Comparison of ENCODE assay signal across 9 cellular contexts in genomic region chr2:98455494-98455976, GRCh38. TPM values are rescaled to one million over a fixed set of nuclear protein-coding genes. Genes with fewer than 3 reads are reported as not detected.
DNase-seq lines count a peak whose midpoint lies in the region; ATAC-seq and FAIRE-seq lines count a peak whose summit lies in the region.
"Had no signal": no experiment of that assay in that cellular context is flagged by ENCODE, and none has a peak within 500 bp of the region (broad histone marks: within the 10 kb centered on the region; RNA-seq: fewer than 3 reads in every experiment).

No MANE protein-coding gene starts in this region.

- ATAC-seq in HG03354 (IDR thresholded peaks at IDR 0.05; ENCODE audit: poor library complexity, severe bottlenecking, unreplicated experiment) (peak; percentile 73), HG02571 (IDR thresholded peaks at IDR 0.05; ENCODE audit: unreplicated experiment) (no peak)
- ATAC-seq in activated T-helper 17 cell treated with anti-CD3 and anti-CD28 coated beads, Interleukin-2, amount 50 U/mL, for 72 hours (replicated peaks) = peak; percentile 63

- H3K27me3 Mint-ChIP-seq in activated T-helper 17 cell treated with anti-CD3 and anti-CD28 coated beads, Interleukin-2, amount 50 U/mL, for 72 hours = no peaks in the 10 kb centered on the region

- DNase-seq in activated CD8-positive, alpha-beta memory T cell treated with anti-CD3 and anti-CD28 coated beads for 24 hours = peak; percentile 70
- no peak for DNase-seq in activated CD8-positive, alpha-beta memory T cell treated with anti-CD3 and anti-CD28 coated beads, Interleukin-2, amount 50 U/mL, for 48 hours
- peak; percentile 65 for DNase-seq in medulla oblongata (ENCODE audit: extremely low spot score)
- no peak for DNase-seq in HTR-8/SVneo (ENCODE audit: insufficient read length, low spot score)
- no peak for DNase-seq in SW480 (ENCODE audit: low spot score)

- no peaks in the 10 kb centered on the region for H3K9me3 Mint-ChIP-seq in activated T-helper 17 cell treated with anti-CD3 and anti-CD28 coated beads, Interleukin-2, amount 50 U/mL, for 72 hours

- peaks cover 89% of the 10 kb centered on the region for H3K4me1 Mint-ChIP-seq in activated T-helper 17 cell treated with anti-CD3 and anti-CD28 coated beads, Interleukin-2, amount 50 U/mL, for 72 hours

- no peak for FAIRE-seq in HTR-8/SVneo (lab: Jason Lieb, UNC)
- FAIRE-seq: TTC549 had no signal

- peaks cover 28% of the 10 kb centered on the region for H3K36me3 Mint-ChIP-seq in activated T-helper 17 cell treated with anti-CD3 and anti-CD28 coated beads, Interleukin-2, amount 50 U/mL, for 72 hours (ENCODE audit: low read depth)

- H3K4me3 Mint-ChIP-seq in activated T-helper 17 cell treated with anti-CD3 and anti-CD28 coated beads, Interleukin-2, amount 50 U/mL, for 72 hours = peak overlapping the region; percentile 73

- peak overlapping the region; percentile 79 for H3K27ac Mint-ChIP-seq in activated T-helper 17 cell treated with anti-CD3 and anti-CD28 coated beads, Interleukin-2, amount 50 U/mL, for 72 hours

RNA-seq across cellular contexts. Expression of gene INPP4A, which starts 10.9 kb away (rescaled TPM):
- total RNA-seq in activated T-helper 17 cell treated with anti-CD3 and anti-CD28 coated beads, Interleukin-2, amount 50 U/mL, for 72 hours = 10 to 100 TPM; 66.4 to 74.8 TPM

Comparison
In these comparisons a context has a peak if more than half of its experiments do, and no peak if none do; other contexts are left out.
1. DNase-seq: peak in activated CD8-positive, alpha-beta memory T cell treated with anti-CD3 and anti-CD28 coated beads for 24 hours (single experiment) and medulla oblongata (single experiment); none in activated CD8-positive, alpha-beta memory T cell treated with anti-CD3 and anti-CD28 coated beads, Interleukin-2, amount 50 U/mL, for 48 hours (single experiment), HTR-8/SVneo (single experiment) and SW480 (single experiment).